Comparison of ENCODE assay signal across 8 cellular contexts in genomic region chr3:157176944-157177343, GRCh38. TPM values are rescaled to one million over a fixed set of nuclear protein-coding genes. Genes with fewer than 3 reads are reported as not detected.
DNase-seq lines count a peak whose midpoint lies in the region; ATAC-seq, FAIRE-seq and TF ChIP-seq lines count a peak whose summit lies in the region.
"Not testable (repeated sequence)": the region's sequence is repeated elsewhere in the genome, so short reads cannot be mapped to it uniquely, and the experiment has no call there.

No MANE protein-coding gene starts in this region.

- H4K20me1 ChIP-seq in BLaER1 treated with 17β-estradiol and CSF1 and Interleukin-3, amounts not matched to agents 10 nM and 100 nM; HepG2 (ENCODE audit: insufficient read depth, low read length): not testable (repeated sequence)

- CTCF ChIA-PET in activated naive CD4-positive, alpha-beta T cell treated with anti-CD3 and anti-CD28 coated beads for 36 hours (lab: Charles Lee), result interaction anchor here (1.2 to 4.4 kb wide), 4 partner anchors 15 to 63 kb away, joined by 3 to 44 read pairs (median 8); partner anchors contain the start of gene CCNL1
- CTCF ChIA-PET in HepG2 (lab: Yijun Ruan, JAX; ENCODE audit: low intra/inter-chr PET ratio, low total read pairs), result not testable (repeated sequence)

- not testable (repeated sequence) for BruUV-seq in HepG2 (replicated peaks; lab: Mats Ljungman, UMichigan)

- TF ChIP-seq EP300 in HepG2 (IDR thresholded peaks at IDR 0.05; ENCODE audit: low read depth in 2 of 2, low read length in 2 of 2); HepG2 (CRISPR knock-in tag; IDR thresholded peaks at IDR 0.05; ENCODE audit: borderline replicate concordance): not testable (repeated sequence)

- peak overlapping the region; percentile 89 to 96 (median 93); a peak in 19 of 22 replicates for H3K4me2 ChIP-seq in BLaER1 treated with 17β-estradiol and CSF1 and Interleukin-3, amounts not matched to agents 10 nM and 100 nM
- H3K4me2 ChIP-seq in HepG2 (ENCODE audit: low read depth, low read length), result peak overlapping the region; percentile 84

- POLR2A ChIA-PET in HepG2 (lab: Yijun Ruan, JAX), result interaction anchor here (0.7 to 7.5 kb wide), 2 partner anchors 14 to 88 kb away, joined by 3 to 484 read pairs; partner anchors contain the start of gene CCNL1

- DNase-seq in activated CD4-positive, alpha-beta T cell treated with anti-CD3 and anti-CD28 coated beads, Interleukin-2, amount 10 ng/mL, durations not matched to agents 24 days and 14 days; activated naive CD4-positive, alpha-beta T cell treated with anti-CD3 and anti-CD28 coated beads for 36 hours; HepG2 (ENCODE audit: low spot score); nephron progenitor cell; spleen: not testable (repeated sequence)

- not testable (repeated sequence) for H2AFZ ChIP-seq in HepG2 (ENCODE audit: low read length)

- H3K36me3 Mint-ChIP-seq in activated CD4-positive, alpha-beta T cell treated with anti-CD3 and anti-CD28 coated beads, Interleukin-2, amount 10 ng/mL, durations not matched to agents 24 days and 14 days (ENCODE audit: low read depth), result peaks cover 32% of the 10 kb centered on the region
- peaks cover 47% of the 10 kb centered on the region for H3K36me3 Mint-ChIP-seq in activated naive CD4-positive, alpha-beta T cell treated with anti-CD3 and anti-CD28 coated beads for 36 hours (ENCODE audit: low read depth)
- H3K36me3 Mint-ChIP-seq in brain, result peaks cover 39% of the 10 kb centered on the region
- peaks cover 45% of the 10 kb centered on the region for H3K36me3 Mint-ChIP-seq in nephron progenitor cell (ENCODE audit: low read depth)

- peaks cover 10% of the 10 kb centered on the region for H3K79me2 ChIP-seq in HepG2 (ENCODE audit: insufficient read depth, low read length)

- intact Hi-C loops in activated CD4-positive, alpha-beta T cell treated with anti-CD3 and anti-CD28 coated beads, Interleukin-2, amount 10 ng/mL, durations not matched to agents 24 days and 14 days (cut with micrococcal nuclease), result loop anchor here (5.0 kb wide), 1 partner anchor 1325 kb away; the partner anchor contains the start of gene SLC33A1
- intact Hi-C loops in activated naive CD4-positive, alpha-beta T cell treated with anti-CD3 and anti-CD28 coated beads for 36 hours (cut with micrococcal nuclease), result loop anchor here (10.0 kb wide), 1 partner anchor 1498 kb away; the partner anchor contains the start of gene LXN
- intact Hi-C loops in HepG2 (cut with micrococcal nuclease; ENCODE audit: unreplicated experiment), result loop anchor here (1.0 kb wide), 1 partner anchor 24 kb away; no protein-coding TSS in a partner anchor
- intact Hi-C loops in spleen (cut with DNase I; ENCODE audit: low total_unique reads), result not testable (repeated sequence)

- H3K4me3 ChIP-seq in BLaER1 treated with 17β-estradiol and CSF1 and Interleukin-3, amounts not matched to agents 10 nM and 100 nM, result peak overlapping the region in 7 of 10 experiments; percentile 62 to 82 (median 71); a peak in 10 of 20 replicates
- 0 out of 2 replicates have a peak overlapping the region, but pooled peaks have one; percentile 90 for H3K4me3 ChIP-seq in HUES48 (ENCODE audit: low read depth, low read length)
- not testable (repeated sequence) for H3K4me3 ChIP-seq in HepG2 (replicated peaks in 1 of 3; ENCODE audit: insufficient read depth in 1 of 3, low read depth in 2 of 3, low read length in 3 of 3); spleen

- H3K4me1 ChIP-seq in BLaER1 treated with 17β-estradiol and CSF1 and Interleukin-3, amounts not matched to agents 10 nM and 100 nM, result peaks cover 36 to 46% (median 39%) of the 10 kb centered on the region in 10 experiments
- H3K4me1 ChIP-seq in HUES48 (ENCODE audit: control insufficient read depth, insufficient read depth, low read length), result not testable (repeated sequence)
- H3K4me1 ChIP-seq in HepG2 (ENCODE audit: insufficient read depth, low read length) (peaks cover 35% of the 10 kb centered on the region), spleen (peaks cover 6 to 41% (median 27%) of the 10 kb centered on the region in 6 donors)

- in situ Hi-C loops in HepG2 (cut with HindIII; ENCODE audit: extremely low pct_ligation_motif_present, low pct_unique_long_range_greater_than_20kb), result not testable (repeated sequence)

- H3K36me3 ChIP-seq in BLaER1 treated with 17β-estradiol and CSF1 and Interleukin-3, amounts not matched to agents 10 nM and 100 nM, result peaks cover 15 to 39% (median 25%) of the 10 kb centered on the region in 11 experiments; a peak in 20 of 22 replicates
- not testable (repeated sequence) for H3K36me3 ChIP-seq in HUES48 (ENCODE audit: control insufficient read depth, insufficient read depth, low read length); HepG2 (replicated peaks in 1 of 2; ENCODE audit: control insufficient read depth in 1 of 2, insufficient read depth in 2 of 2, low read length in 2 of 2)
- peaks cover 0 to 12% (median 0%) of the 10 kb centered on the region in 6 donors for H3K36me3 ChIP-seq in spleen

- peak overlapping the region; percentile 55 for H3K4me3 Mint-ChIP-seq in activated CD4-positive, alpha-beta T cell treated with anti-CD3 and anti-CD28 coated beads, Interleukin-2, amount 10 ng/mL, durations not matched to agents 24 days and 14 days
- peak overlapping the region; percentile 59 for H3K4me3 Mint-ChIP-seq in activated naive CD4-positive, alpha-beta T cell treated with anti-CD3 and anti-CD28 coated beads for 36 hours
- peak overlapping the region; percentile 42 to 95 (median 72) for H3K4me3 Mint-ChIP-seq in brain
- H3K4me3 Mint-ChIP-seq in nephron progenitor cell, result peak overlapping the region; percentile 93

- H3K9me3 Mint-ChIP-seq in activated CD4-positive, alpha-beta T cell treated with anti-CD3 and anti-CD28 coated beads, Interleukin-2, amount 10 ng/mL, durations not matched to agents 24 days and 14 days; activated naive CD4-positive, alpha-beta T cell treated with anti-CD3 and anti-CD28 coated beads for 36 hours: not testable (repeated sequence)
- H3K9me3 Mint-ChIP-seq in brain (peaks cover 19 to 24% (median 22%) of the 10 kb centered on the region in 5 experiments), nephron progenitor cell (peaks cover 48% of the 10 kb centered on the region)

- H3K27me3 Mint-ChIP-seq in activated CD4-positive, alpha-beta T cell treated with anti-CD3 and anti-CD28 coated beads, Interleukin-2, amount 10 ng/mL, durations not matched to agents 24 days and 14 days; activated naive CD4-positive, alpha-beta T cell treated with anti-CD3 and anti-CD28 coated beads for 36 hours (ENCODE audit: low read depth); nephron progenitor cell (ENCODE audit: low read depth, poor library complexity): not testable (repeated sequence)
- peaks cover 17% of the 10 kb centered on the region for H3K27me3 Mint-ChIP-seq in brain

- H3K27me3 ChIP-seq in BLaER1 treated with 17β-estradiol and CSF1 and Interleukin-3, amounts not matched to agents 10 nM and 100 nM; HUES48 (ENCODE audit: control insufficient read depth, insufficient read depth, low read length); HepG2 (ENCODE audit: control insufficient read depth in 1 of 2, insufficient read depth in 2 of 2, low read length in 2 of 2); spleen (replicated peaks in 1 of 7): not testable (repeated sequence)

- 98% methylated on average over 10 of the region's 10 CpGs for WGBS in HepG2 (ENCODE audit: low lambda C conversion rate)
- WGBS in spleen, 5 donors, result 95 to 98% (median 96%) methylated on average over 10 of the region's 10 CpGs

- peaks cover 24 to 47% (median 36%) of the 10 kb centered on the region in 11 experiments for H3K9me3 ChIP-seq in BLaER1 treated with 17β-estradiol and CSF1 and Interleukin-3, amounts not matched to agents 10 nM and 100 nM (replicated peaks in 1 of 11)
- peaks cover 25% of the 10 kb centered on the region for H3K9me3 ChIP-seq in HUES48 (ENCODE audit: control insufficient read depth, insufficient read depth, low read length)
- H3K9me3 ChIP-seq in HepG2 (ENCODE audit: low read length), result not testable (repeated sequence)
- peaks cover 0 to 15% (median 0%) of the 10 kb centered on the region in 8 donors for H3K9me3 ChIP-seq in spleen

- H3K9ac ChIP-seq in BLaER1 treated with 17β-estradiol and CSF1 and Interleukin-3, amounts not matched to agents 10 nM and 100 nM, result peak overlapping the region in 7 of 11 experiments; percentile 88 to 97 (median 93); a peak in 7 of 22 replicates
- not testable (repeated sequence) for H3K9ac ChIP-seq in HUES48 (ENCODE audit: low read depth, low read length); HepG2 (ENCODE audit: insufficient read depth, low read depth, low read length)

- not testable (repeated sequence) for TF ChIP-seq CTCF in brain (conservative IDR thresholded peaks at IDR 0.05); HepG2 (CRISPR knock-in tag; IDR thresholded peaks at IDR 0.05); nephron progenitor cell (IDR thresholded peaks at IDR 0.05); spleen (IDR thresholded peaks at IDR 0.05 in 8 of 11, conservative IDR thresholded peaks at IDR 0.05 in 3 of 11)

- peak overlapping the region in 9 of 11 experiments; percentile 18 to 99 (median 98); a peak in 14 of 22 replicates for H3K27ac ChIP-seq in BLaER1 treated with 17β-estradiol and CSF1 and Interleukin-3, amounts not matched to agents 10 nM and 100 nM
- not testable (repeated sequence) for H3K27ac ChIP-seq in HUES48 (ENCODE audit: low read depth, low read length); HepG2 (ENCODE audit: extremely low read length, insufficient read depth, low read length)
- peak overlapping the region in 6 of 8 donors; percentile 96 to 99 (median 97) for H3K27ac ChIP-seq in spleen

- not testable (repeated sequence) for H3K27ac Mint-ChIP-seq in activated CD4-positive, alpha-beta T cell treated with anti-CD3 and anti-CD28 coated beads, Interleukin-2, amount 10 ng/mL, durations not matched to agents 24 days and 14 days; nephron progenitor cell
- peak overlapping the region; percentile 74 for H3K27ac Mint-ChIP-seq in activated naive CD4-positive, alpha-beta T cell treated with anti-CD3 and anti-CD28 coated beads for 36 hours
- H3K27ac Mint-ChIP-seq in brain, result peak overlapping the region in 3 of 5 experiments; percentile 37 to 97 (median 56)

- H3K4me1 Mint-ChIP-seq in activated CD4-positive, alpha-beta T cell treated with anti-CD3 and anti-CD28 coated beads, Interleukin-2, amount 10 ng/mL, durations not matched to agents 24 days and 14 days, result peaks cover 20% of the 10 kb centered on the region
- peaks cover 25% of the 10 kb centered on the region for H3K4me1 Mint-ChIP-seq in activated naive CD4-positive, alpha-beta T cell treated with anti-CD3 and anti-CD28 coated beads for 36 hours (ENCODE audit: low read depth)
- H3K4me1 Mint-ChIP-seq in brain (peaks cover 33% of the 10 kb centered on the region), nephron progenitor cell (peaks cover 27% of the 10 kb centered on the region)

- not testable (repeated sequence) for TF ChIP-seq RAD21 in HepG2 (CRISPR knock-in tag; IDR thresholded peaks at IDR 0.05)

- not testable (repeated sequence) for TF ChIP-seq POLR2A in HepG2 (IDR thresholded peaks at IDR 0.05; ENCODE audit: insufficient read depth in 1 of 2, low read depth in 2 of 2, low read length in 2 of 2); spleen (IDR thresholded peaks at IDR 0.05)

- not testable (repeated sequence) for ATAC-seq in HepG2

- FAIRE-seq in HepG2 (lab: Jason Lieb, UNC), result not testable (repeated sequence)

RNA-seq across cellular contexts. Expression of gene CCNL1, which starts 17.0 kb away (rescaled TPM):
- total RNA-seq in activated CD4-positive, alpha-beta T cell treated with anti-CD3 and anti-CD28 coated beads, Interleukin-2, amount 10 ng/mL, durations not matched to agents 24 days and 14 days, result 171 and 172 TPM in 2 replicates
- total RNA-seq in activated naive CD4-positive, alpha-beta T cell treated with anti-CD3 and anti-CD28 coated beads for 36 hours, result 100 to 1,000 TPM; 206 to 214 TPM
- polyA plus RNA-seq in brain (ENCODE audit: insufficient read depth, low read depth, low replicate concordance) (12.6 TPM), HepG2 (2011; rRNA removed) (303 and 309 TPM in 2 replicates), spleen (100 to 1,000 TPM in 2 of 3 donors, 10 to 100 TPM in 1; 76.9 to 168 (median 115) TPM)
- total RNA-seq in HepG2 (2016; rRNA removed; fragmentation: Illumina TruSeq; extraction: Trizol) (23.5 and 151 TPM in 2 replicates), spleen (100 to 1,000 TPM; 187 to 405 (median 247) TPM)
- 18.9 and 19.9 TPM in 2 replicates for total RNA-seq in HepG2 (2016; cell fraction: cytosol; rRNA removed; fragmentation: Illumina TruSeq; extraction: Trizol; ENCODE audit: low read depth)
- 22.0 and 151 TPM in 2 replicates for total RNA-seq in HepG2 (2016; cell fraction: insoluble cytoplasmic fraction; rRNA removed; fragmentation: Illumina TruSeq; extraction: Trizol)
- total RNA-seq in HepG2 (2016; cell fraction: membrane; rRNA removed; fragmentation: Illumina TruSeq; extraction: Trizol), result 19.5 and 22.9 TPM in 2 replicates
- 552 TPM in 2 replicates for total RNA-seq in HepG2 (2016; cell fraction: nucleus; rRNA removed; fragmentation: Illumina TruSeq; extraction: Trizol)
- polyA plus RNA-seq in HepG2 (2011; cell fraction: cytosol; rRNA removed), result 35.9 and 39.3 TPM in 2 replicates
- polyA plus RNA-seq in HepG2 (2011; cell fraction: nucleus; rRNA removed), result 1,033 and 1,155 TPM in 2 replicates
- polyA plus RNA-seq in HepG2 (2012), result 118 and 121 TPM in 2 replicates
- 4.9 and 6.1 TPM in 2 replicates for polyA plus RNA-seq in HepG2 (2016; cell fraction: cytosol; fragmentation: Illumina TruSeq; extraction: Trizol; ENCODE audit: low read depth)
- polyA plus RNA-seq in HepG2 (2016; cell fraction: insoluble cytoplasmic fraction; fragmentation: Illumina TruSeq; extraction: Trizol; ENCODE audit: low read depth), result 26.1 and 28.4 TPM in 2 replicates
- polyA plus RNA-seq in HepG2 (2016; cell fraction: membrane; fragmentation: Illumina TruSeq; extraction: Trizol; ENCODE audit: low read depth), result 6.6 and 9.0 TPM in 2 replicates
- 607 and 612 TPM in 2 replicates for polyA plus RNA-seq in HepG2 (2016; cell fraction: nucleus; fragmentation: Illumina TruSeq; extraction: Trizol; ENCODE audit: insufficient read depth, low read depth)
- polyA minus RNA-seq in HepG2 (2011; rRNA and poly(A)+ RNA removed; ENCODE audit: low replicate concordance), result 138 and 193 TPM in 2 replicates
- polyA minus RNA-seq in HepG2 (2011; cell fraction: cytosol; rRNA and poly(A)+ RNA removed), result 30.6 and 49.5 TPM in 2 replicates
- 1,410 and 1,557 TPM in 2 replicates for polyA minus RNA-seq in HepG2 (2011; cell fraction: nucleus; rRNA and poly(A)+ RNA removed)
